Comparison of ENCODE assay signal across 18 cellular contexts in the genomic region with DNA sequence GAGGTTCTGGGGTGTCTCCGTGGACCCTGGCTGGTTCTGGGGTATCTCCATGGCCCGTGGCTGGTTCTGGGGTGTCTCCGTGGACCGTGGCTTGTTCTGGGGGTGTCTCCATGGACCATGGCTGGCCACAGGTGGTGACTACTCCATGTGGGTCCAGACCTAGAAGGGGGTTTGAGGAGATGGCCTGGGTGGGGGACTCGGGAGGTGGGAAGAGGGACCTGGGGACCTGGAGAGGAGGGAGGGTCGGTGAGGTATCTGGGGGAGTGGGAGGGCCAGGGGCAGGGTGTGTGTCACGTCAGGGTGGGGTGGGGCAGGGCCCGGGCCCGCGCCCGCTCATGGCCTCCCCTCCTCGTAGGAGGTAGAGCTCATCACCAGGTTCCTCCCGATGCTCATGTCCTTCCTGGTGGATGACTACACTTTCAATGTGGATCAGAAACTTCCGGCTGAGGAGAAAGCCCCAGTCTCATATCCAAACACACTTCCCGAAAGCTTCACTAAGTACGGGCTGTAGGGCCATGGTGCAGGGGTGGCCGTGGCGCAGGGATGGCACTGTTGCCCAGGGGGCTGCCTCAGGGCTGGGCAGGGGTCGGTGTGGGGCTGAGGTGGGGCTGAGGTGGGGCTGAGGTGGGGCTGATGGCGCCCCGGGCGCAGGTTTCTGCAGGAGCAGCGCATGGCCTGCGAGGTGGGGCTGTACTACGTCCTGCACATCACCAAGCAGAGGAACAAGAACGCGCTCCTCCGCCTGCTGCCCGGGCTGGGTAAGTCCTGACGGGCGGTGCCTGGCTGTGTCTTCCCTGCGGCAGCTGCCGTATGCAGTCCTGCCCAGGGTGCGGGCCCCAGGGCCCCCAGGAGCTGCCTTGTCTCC. TPM values are rescaled to one million over a fixed set of nuclear protein-coding genes. Genes with fewer than 3 reads are reported as not detected.
DNase-seq lines count a peak whose midpoint lies in the region; ATAC-seq and TF ChIP-seq lines count a peak whose summit lies in the region.
"Had no signal": no experiment of that assay in that cellular context is flagged by ENCODE, and none has a peak within 500 bp of the region (broad histone marks: within the 10 kb centered on the region; RNA-seq: fewer than 3 reads in every experiment).

No MANE protein-coding gene starts in this region.

- peaks cover 5 to 81% (median 32%) of the 10 kb centered on the region in 11 experiments; a peak in 20 of 22 replicates for H4K20me1 ChIP-seq in BLaER1 treated with 17β-estradiol and CSF1 and Interleukin-3, amounts not matched to agents 10 nM and 100 nM
- no peaks in the 10 kb centered on the region for H4K20me1 ChIP-seq in OCI-LY1 (ENCODE audit: insufficient read depth, low read length)

- H3K4me2 ChIP-seq in BLaER1 treated with 17β-estradiol and CSF1 and Interleukin-3, amounts not matched to agents 10 nM and 100 nM, result peak overlapping the region; percentile 15 to 98 (median 80); a peak in 12 of 22 replicates
- H3K4me2 ChIP-seq in OCI-LY1 (ENCODE audit: low read length), result peak overlapping the region; percentile 74

- no peak overlapping the region for H2AFZ ChIP-seq in OCI-LY1 (ENCODE audit: low read length)

- TF ChIP-seq CTCF in OCI-LY1 (IDR thresholded peaks at IDR 0.05; ENCODE audit: low read length), result no peak
- no peak for TF ChIP-seq CTCF in gastrocnemius medialis (IDR thresholded peaks at IDR 0.05 in 4 of 5, conservative IDR thresholded peaks at IDR 0.05 in 1 of 5)
- no peak for TF ChIP-seq CTCF in transverse colon (IDR thresholded peaks at IDR 0.05)
- TF ChIP-seq CTCF in esophagus squamous epithelium (IDR thresholded peaks at IDR 0.05), result no peak

- in situ Hi-C loops in gastrocnemius medialis (cut with MboI; ENCODE audit: low sequenced_read_pairs in 4 of 4) (no loop called here), transverse colon (cut with MboI; ENCODE audit: low pct_ligation_motif_present in 1 of 4, low pct_unique_long_range_greater_than_20kb in 1 of 4, low sequenced_read_pairs in 3 of 4) (no loop called here)

- peak overlapping the region in 1 of 11 experiments; percentile 17; a peak in 2 of 22 replicates for H3K9ac ChIP-seq in BLaER1 treated with 17β-estradiol and CSF1 and Interleukin-3, amounts not matched to agents 10 nM and 100 nM
- H3K9ac ChIP-seq in OCI-LY1 (ENCODE audit: low read length), result 0 out of 2 replicates have a peak overlapping the region, but pooled peaks have one; percentile 39

- no peaks in the 10 kb centered on the region for H3K79me2 ChIP-seq in OCI-LY1 (ENCODE audit: insufficient read depth, low read length)

- H3K4me3 ChIP-seq in BLaER1 treated with 17β-estradiol and CSF1 and Interleukin-3, amounts not matched to agents 10 nM and 100 nM, result no peak overlapping the region
- H3K4me3 ChIP-seq in OCI-LY1 (ENCODE audit: low read depth, low read length, poor library complexity, severe bottlenecking) (peak overlapping the region; percentile 58), gastrocnemius medialis (no peak overlapping the region), transverse colon (no peak overlapping the region), esophagus squamous epithelium (no peak overlapping the region)

- no peaks in the 10 kb centered on the region for H3K9me2 ChIP-seq in OCI-LY1 (ENCODE audit: low read depth, low read length)

- no peak for TF ChIP-seq POLR2A in gastrocnemius medialis (IDR thresholded peaks at IDR 0.05)
- no peak for TF ChIP-seq POLR2A in transverse colon (IDR thresholded peaks at IDR 0.05)
- TF ChIP-seq POLR2A in esophagus squamous epithelium (IDR thresholded peaks at IDR 0.05), result no peak

- H3K9me3 ChIP-seq in BLaER1 treated with 17β-estradiol and CSF1 and Interleukin-3, amounts not matched to agents 10 nM and 100 nM (replicated peaks in 1 of 11), result no peaks in the 10 kb centered on the region
- H3K9me3 ChIP-seq in OCI-LY1 (ENCODE audit: low read length) (no peaks in the 10 kb centered on the region), gastrocnemius medialis (no peaks in the 10 kb centered on the region), transverse colon (no peaks in the 10 kb centered on the region), esophagus squamous epithelium (no peaks in the 10 kb centered on the region)
- H3K9me3 ChIP-seq: Caco-2 had no signal

- no peaks in the 10 kb centered on the region for H3F3A ChIP-seq in OCI-LY1 (ENCODE audit: insufficient read depth, low read length)

- intact Hi-C loops in gastrocnemius medialis (cut with DNase I; ENCODE audit: low total_unique reads), result loop anchor here (5.0 kb wide), 1 partner anchor 45 kb away; the partner anchor contains the start of gene RNF208
- intact Hi-C loops in transverse colon (cut with DNase I; ENCODE audit: low total_unique reads), result no loop called here
- intact Hi-C loops in esophagus squamous epithelium (cut with DNase I), result no loop called here

- H3K4me1 ChIP-seq in BLaER1 treated with 17β-estradiol and CSF1 and Interleukin-3, amounts not matched to agents 10 nM and 100 nM, result peaks cover 46 to 63% (median 51%) of the 10 kb centered on the region in 10 experiments
- H3K4me1 ChIP-seq in OCI-LY1 (ENCODE audit: insufficient read depth, low read length, severe bottlenecking) (peaks cover 42% of the 10 kb centered on the region), gastrocnemius medialis (peaks cover 24 to 27% of the 10 kb centered on the region in 2 donors), transverse colon (peaks cover 13 to 24% (median 22%) of the 10 kb centered on the region in 4 donors), esophagus squamous epithelium (peaks cover 0 to 45% (median 11%) of the 10 kb centered on the region in 3 donors)
- H3K4me1 ChIP-seq: Caco-2 had no signal

- TF ChIP-seq EP300 in transverse colon (IDR thresholded peaks at IDR 0.05; ENCODE audit: low read depth), result no peak

- H3K36me3 ChIP-seq in BLaER1 treated with 17β-estradiol and CSF1 and Interleukin-3, amounts not matched to agents 10 nM and 100 nM, result peaks cover 54 to 84% (median 75%) of the 10 kb centered on the region in 11 experiments
- H3K36me3 ChIP-seq in OCI-LY1 (ENCODE audit: insufficient read depth, low read length), result peaks cover 41% of the 10 kb centered on the region
- H3K36me3 ChIP-seq in gastrocnemius medialis, result peaks cover 0 to 30% of the 10 kb centered on the region in 2 donors
- H3K36me3 ChIP-seq in transverse colon, result peaks cover 0 to 28% (median 8%) of the 10 kb centered on the region in 4 donors
- H3K36me3 ChIP-seq in esophagus squamous epithelium, result peaks cover 23 to 93% (median 28%) of the 10 kb centered on the region in 3 donors

- ATAC-seq in gastrocnemius medialis, result no peak

- no peaks in the 10 kb centered on the region for H3K27me3 ChIP-seq in BLaER1 treated with 17β-estradiol and CSF1 and Interleukin-3, amounts not matched to agents 10 nM and 100 nM
- H3K27me3 ChIP-seq in OCI-LY1 (ENCODE audit: insufficient read depth, low read length) (no peaks in the 10 kb centered on the region), gastrocnemius medialis (no peaks in the 10 kb centered on the region), transverse colon (no peaks in the 10 kb centered on the region), esophagus squamous epithelium (no peaks in the 10 kb centered on the region)

- DNase-seq in islet precursor cell (peak; percentile 46), gastrocnemius medialis (no peak), NCI-H1105 treated with DMSO at 0.1 percent for 48 hours (lab: John Stamatoyannopoulos, UW) (no peak), transverse colon (no peak), esophagus squamous epithelium (lab: John Stamatoyannopoulos, UW) (no peak)
- DNase-seq: Caco-2; CD4-positive, CD25-positive, alpha-beta regulatory T cell; DMS153; EL; NCI-H1105; NCI-H187 treated with DMSO at 0.1 percent for 48 hours; NCI-H69; NK-92 treated with Interleukin-12 subunit alpha and Interleukin-12 subunit beta, amount 100 ng/mL, for 24 hours had no signal

- WGBS in transverse colon (ENCODE audit: low coverage in 1 of 2), 2 donors, result 20 to 90% methylated on average over 1 to 34 of the region's 34 CpGs
- WGBS in esophagus squamous epithelium, 2 donors, result 85 to 94% methylated on average over 15 to 28 of the region's 34 CpGs

- peak overlapping the region in 1 of 11 experiments; percentile 72; a peak in 3 of 22 replicates for H3K27ac ChIP-seq in BLaER1 treated with 17β-estradiol and CSF1 and Interleukin-3, amounts not matched to agents 10 nM and 100 nM
- peak overlapping the region; percentile 92 for H3K27ac ChIP-seq in OCI-LY1 (ENCODE audit: low read depth, low read length, poor library complexity, severe bottlenecking)
- H3K27ac ChIP-seq in gastrocnemius medialis, result peak overlapping the region in 3 of 4 donors; percentile 31 to 94 (median 88)
- H3K27ac ChIP-seq in transverse colon, result no peak overlapping the region
- H3K27ac ChIP-seq in esophagus squamous epithelium, result no peak overlapping the region

RNA-seq across cellular contexts. Expression of gene TOR4A, which starts 10.7 kb away (rescaled TPM):
- total RNA-seq in gastrocnemius medialis, result 1 to 10 TPM; 1.2 to 2.8 (median 1.7) TPM
- 100 to 1,000 TPM in 1 of 4 donors, 10 to 100 TPM in 3; 49.2 to 121 (median 71.7) TPM for total RNA-seq in transverse colon
- total RNA-seq in esophagus squamous epithelium, result 10 to 100 TPM in 3 of 4 donors, 1 to 10 TPM in 1; 8.8 to 17.5 (median 13.5) TPM

RNA-seq across cellular contexts. Expression of gene NELFB, which starts 11.7 kb away (rescaled TPM):
- total RNA-seq in gastrocnemius medialis (10 to 100 TPM; 21.6 to 61.5 (median 39.4) TPM), transverse colon (10 to 100 TPM; 28.1 to 90.5 (median 53.9) TPM), esophagus squamous epithelium (10 to 100 TPM; 26.1 to 41.4 (median 35.2) TPM)

RNA-seq across cellular contexts. Expression of gene STPG3, which starts 15.7 kb away (rescaled TPM):
- total RNA-seq in gastrocnemius medialis, result not detected
- total RNA-seq in transverse colon, result not detected
- not detected for total RNA-seq in esophagus squamous epithelium
- total RNA-seq: Caco-2; CD4-positive, CD25-positive, alpha-beta regulatory T cell; H1; LHCN-M2; SK-MEL-5 had no signal

RNA-seq across cellular contexts. Expression of gene TUBB4B, which starts 25.7 kb away (rescaled TPM):
- total RNA-seq in gastrocnemius medialis, result 100 to 1,000 TPM; 222 to 495 (median 363) TPM
- total RNA-seq in transverse colon, result 100 to 1,000 TPM; 223 to 390 (median 348) TPM
- 100 to 1,000 TPM; 367 to 753 (median 540) TPM for total RNA-seq in esophagus squamous epithelium

RNA-seq across cellular contexts. Expression of gene NRARP, which starts 35.2 kb away (rescaled TPM):
- total RNA-seq in gastrocnemius medialis (1 to 10 TPM; 1.9 to 5.4 (median 3.4) TPM), transverse colon (100 to 1,000 TPM in 3 of 4 donors, 10 to 100 TPM in 1; 92.0 to 343 (median 134) TPM), esophagus squamous epithelium (10 to 100 TPM; 19.6 to 33.9 (median 27.5) TPM)
- total RNA-seq: LHCN-M2 had no signal

Comparison
In these comparisons a context has a peak if more than half of its experiments do, and no peak if none do; other contexts are left out.
1. H3K27ac ChIP-seq: peak in OCI-LY1 (single experiment) and gastrocnemius medialis (3 of 4); none in transverse colon (0 of 4) and esophagus squamous epithelium (0 of 4).